14 cellular contexts compared by ENCODE assay signal in the genomic region with DNA sequence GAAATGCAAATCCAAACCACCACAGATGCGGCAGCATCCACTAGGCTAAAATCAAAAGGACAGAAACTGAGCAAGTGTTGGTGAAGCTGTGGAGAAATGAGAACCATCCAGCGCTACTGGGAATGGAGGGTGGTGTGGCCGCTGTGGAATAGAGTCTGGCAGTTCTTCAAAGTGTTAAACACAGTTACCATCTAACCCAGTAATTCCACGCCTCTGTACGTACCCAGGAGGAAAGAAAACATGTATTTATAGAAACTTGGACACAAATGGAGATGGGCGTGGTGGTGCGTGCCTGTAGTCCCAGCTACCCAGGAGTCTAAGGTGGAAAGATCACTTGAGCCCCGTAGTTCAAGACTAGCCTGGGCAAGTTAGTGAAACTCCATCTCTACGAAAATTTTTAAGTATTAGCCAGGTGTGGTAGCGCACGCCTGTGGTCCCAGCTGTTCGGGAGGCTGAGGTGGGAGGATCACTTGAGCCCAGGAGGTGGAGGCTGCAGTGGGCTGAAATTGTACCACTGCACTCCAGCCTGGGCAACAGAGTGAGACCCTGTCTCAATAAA. TPM values are rescaled to one million over a fixed set of nuclear protein-coding genes. Genes with fewer than 3 reads are reported as not detected.
DNase-seq lines count a peak whose midpoint lies in the region; ATAC-seq, FAIRE-seq and TF ChIP-seq lines count a peak whose summit lies in the region.
"Had no signal": no experiment of that assay in that cellular context is flagged by ENCODE, and none has a peak within 500 bp of the region (broad histone marks: within the 10 kb centered on the region; RNA-seq: fewer than 3 reads in every experiment).

No MANE protein-coding gene starts in this region.

- H3K4me1 ChIP-seq in left ventricle myocardium inferior (peaks cover 22% of the 10 kb centered on the region), right atrium auricular region (peaks cover 0 to 4% of the 10 kb centered on the region in 2 donors), sigmoid colon (peaks cover 0 to 6% (median 0%) of the 10 kb centered on the region in 4 donors)

- in situ Hi-C loops in GM13976 (cut with MboI; ENCODE audit: low sequenced_read_pairs, unreplicated experiment) = no loop called here

- H3K36me3 ChIP-seq in left ventricle myocardium inferior (no peaks in the 10 kb centered on the region), right atrium auricular region (no peaks in the 10 kb centered on the region), sigmoid colon (no peaks in the 10 kb centered on the region)
- H3K36me3 ChIP-seq: SJCRH30, thoracic aorta had no signal

- WGBS in sigmoid colon, 2 donors = 12 to 55% methylated on average over 12 of the region's 12 CpGs

- no peak for TF ChIP-seq CTCF in left ventricle myocardium inferior (IDR thresholded peaks at IDR 0.05; ENCODE audit: borderline replicate concordance)
- no peak for TF ChIP-seq CTCF in right atrium auricular region (IDR thresholded peaks at IDR 0.05)
- TF ChIP-seq CTCF in GM13976 (IDR thresholded peaks at IDR 0.05; ENCODE audit: borderline replicate concordance, control extremely low read depth, extremely low read depth, insufficient read depth, missing control alignments) = no peak
- no peak for TF ChIP-seq CTCF in sigmoid colon (IDR thresholded peaks at IDR 0.05)

- peak overlapping the region; percentile 28 for H3K27ac ChIP-seq in left ventricle myocardium inferior (replicated peaks)
- H3K27ac ChIP-seq in right atrium auricular region = no peak overlapping the region
- H3K27ac ChIP-seq in sigmoid colon = no peak overlapping the region
- H3K27ac ChIP-seq: SJCRH30, thoracic aorta had no signal

- intact Hi-C loops in left ventricle myocardium inferior (cut with micrococcal nuclease) = no loop called here
- intact Hi-C loops in left colon (cut with DNase I, micrococcal nuclease) = no loop called here
- intact Hi-C loops in sigmoid colon (cut with DNase I) = no loop called here

- no peak for TF ChIP-seq POLR2A in sigmoid colon (IDR thresholded peaks at IDR 0.05)

- FAIRE-seq in urothelium cell line (lab: Jason Lieb, UNC) = peak; percentile 74

- no peaks in the 10 kb centered on the region for H3K9me3 ChIP-seq in left ventricle myocardium inferior (replicated peaks)
- H3K9me3 ChIP-seq in right atrium auricular region = no peaks in the 10 kb centered on the region
- H3K9me3 ChIP-seq in sigmoid colon = no peaks in the 10 kb centered on the region
- H3K9me3 ChIP-seq: SJCRH30, thoracic aorta had no signal

- peaks cover 2% of the 10 kb centered on the region for H3K27me3 ChIP-seq in left ventricle myocardium inferior (ENCODE audit: low read depth)
- H3K27me3 ChIP-seq in right atrium auricular region = no peaks in the 10 kb centered on the region
- peaks cover 0 to 33% (median 12%) of the 10 kb centered on the region in 3 donors for H3K27me3 ChIP-seq in sigmoid colon

- H3K4me3 ChIP-seq in left ventricle myocardium inferior = no peak overlapping the region
- no peak overlapping the region for H3K4me3 ChIP-seq in right atrium auricular region
- no peak overlapping the region for H3K4me3 ChIP-seq in sigmoid colon
- H3K4me3 ChIP-seq: SJCRH30, thoracic aorta had no signal

- DNase-seq in left ventricle myocardium inferior = no peak
- no peak for DNase-seq in right atrium auricular region (ENCODE audit: low spot score)
- no peak for DNase-seq in left colon
- DNase-seq in urothelium cell line (ENCODE audit: low spot score) = no peak
- DNase-seq in GM13976 (ENCODE audit: low spot score) = no peak
- DNase-seq in sigmoid colon = no peak
- DNase-seq: amygdala, head of caudate nucleus, NCI-H187 treated with DMSO at 0.1 percent for 48 hours, NCI-H82, SJCRH30 had no signal

- no peak for TF ChIP-seq EP300 in sigmoid colon (IDR thresholded peaks at IDR 0.05)

- ATAC-seq in SK-N-SH treated with all-trans-retinoic acid at 6 μM for 48 hours = peak; percentile 60
- peak; percentile 34 for ATAC-seq in left colon
- no peak for ATAC-seq in GM18868 (IDR thresholded peaks at IDR 0.05; ENCODE audit: unreplicated experiment)

TF ChIP-seq in SK-N-SH treated with all-trans-retinoic acid at 6 μM for 48 hours, 23 proteins besides CTCF, POLR2A, EP300 and RAD21:
- no peak for TF ChIP-seq ESRRG (CRISPR knock-in tag; IDR thresholded peaks at IDR 0.05)
- no peak for TF ChIP-seq ZFP3 (CRISPR knock-in tag; IDR thresholded peaks at IDR 0.05)
- TF ChIP-seq, protein P1, sequence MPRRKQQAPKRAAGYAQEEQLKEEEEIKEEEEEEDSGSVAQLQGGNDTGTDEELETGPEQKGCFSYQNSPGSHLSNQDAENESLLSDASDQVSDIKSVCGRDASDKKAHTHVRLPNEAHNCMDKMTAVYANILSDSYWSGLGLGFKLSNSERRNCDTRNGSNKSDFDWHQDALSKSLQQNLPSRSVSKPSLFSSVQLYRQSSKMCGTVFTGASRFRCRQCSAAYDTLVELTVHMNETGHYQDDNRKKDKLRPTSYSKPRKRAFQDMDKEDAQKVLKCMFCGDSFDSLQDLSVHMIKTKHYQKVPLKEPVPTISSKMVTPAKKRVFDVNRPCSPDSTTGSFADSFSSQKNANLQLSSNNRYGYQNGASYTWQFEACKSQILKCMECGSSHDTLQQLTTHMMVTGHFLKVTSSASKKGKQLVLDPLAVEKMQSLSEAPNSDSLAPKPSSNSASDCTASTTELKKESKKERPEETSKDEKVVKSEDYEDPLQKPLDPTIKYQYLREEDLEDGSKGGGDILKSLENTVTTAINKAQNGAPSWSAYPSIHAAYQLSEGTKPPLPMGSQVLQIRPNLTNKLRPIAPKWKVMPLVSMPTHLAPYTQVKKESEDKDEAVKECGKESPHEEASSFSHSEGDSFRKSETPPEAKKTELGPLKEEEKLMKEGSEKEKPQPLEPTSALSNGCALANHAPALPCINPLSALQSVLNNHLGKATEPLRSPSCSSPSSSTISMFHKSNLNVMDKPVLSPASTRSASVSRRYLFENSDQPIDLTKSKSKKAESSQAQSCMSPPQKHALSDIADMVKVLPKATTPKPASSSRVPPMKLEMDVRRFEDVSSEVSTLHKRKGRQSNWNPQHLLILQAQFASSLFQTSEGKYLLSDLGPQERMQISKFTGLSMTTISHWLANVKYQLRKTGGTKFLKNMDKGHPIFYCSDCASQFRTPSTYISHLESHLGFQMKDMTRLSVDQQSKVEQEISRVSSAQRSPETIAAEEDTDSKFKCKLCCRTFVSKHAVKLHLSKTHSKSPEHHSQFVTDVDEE (CRISPR knock-in tag; IDR thresholded peaks at IDR 0.05) = no peak
- 0 out of 2 replicates have a peak, but pooled peaks have one; percentile 25 for TF ChIP-seq GLIS3 (CRISPR knock-in tag; IDR thresholded peaks at IDR 0.05)

RNA-seq across cellular contexts. Expression of a gene that starts 11.6 kb away (rescaled TPM):
- 8.2 TPM for total RNA-seq in left ventricle myocardium inferior
- total RNA-seq in right atrium auricular region = 10 to 100 TPM in 1 of 2 donors, 1 to 10 TPM in 1; 6.6 to 18.2 TPM
- total RNA-seq in left colon = 10 to 100 TPM; 52.5 to 76.2 TPM
- total RNA-seq in sigmoid colon = 1 to 10 TPM in 3 of 4 donors, under 1 TPM in 1; 0.99 to 7.1 (median 3.7) TPM
- polyA plus RNA-seq in sigmoid colon = 10 to 100 TPM; 59.5 to 63.2 (median 60.6) TPM

RNA-seq across cellular contexts. Expression of a gene that starts 20.6 kb away (rescaled TPM):
- total RNA-seq in left ventricle myocardium inferior = 157 TPM
- total RNA-seq in right atrium auricular region = 100 to 1,000 TPM in 1 of 2 donors, 10 to 100 TPM in 1; 87.9 to 127 TPM
- total RNA-seq in left colon = 100 to 1,000 TPM in 1 of 2 donors, 10 to 100 TPM in 1; 88.2 to 146 TPM
- 10 to 100 TPM; 31.0 to 56.4 (median 39.5) TPM for total RNA-seq in sigmoid colon
- polyA plus RNA-seq in sigmoid colon = 100 to 1,000 TPM; 204 to 258 (median 237) TPM

RNA-seq across cellular contexts. Expression of a gene that starts 39.9 kb away (rescaled TPM):
- 50.5 TPM for total RNA-seq in left ventricle myocardium inferior
- 10 to 100 TPM; 33.7 to 59.5 TPM for total RNA-seq in right atrium auricular region
- total RNA-seq in left colon = 100 to 1,000 TPM in 1 of 2 donors, 10 to 100 TPM in 1; 98.5 to 105 TPM
- total RNA-seq in sigmoid colon = 100 to 1,000 TPM in 1 of 4 donors, 10 to 100 TPM in 3; 36.7 to 143 (median 42.5) TPM
- polyA plus RNA-seq in sigmoid colon = 100 to 1,000 TPM in 1 of 3 donors, 10 to 100 TPM in 2; 52.9 to 111 (median 87.7) TPM

RNA-seq across cellular contexts. Expression of a gene that starts 40.1 kb away (rescaled TPM):
- 9.0 TPM for total RNA-seq in left ventricle myocardium inferior
- 10 to 100 TPM; 20.3 to 22.2 TPM for total RNA-seq in right atrium auricular region
- 10 to 100 TPM; 14.3 to 30.5 TPM for total RNA-seq in left colon
- total RNA-seq in sigmoid colon = 10 to 100 TPM; 27.7 to 51.7 (median 47.7) TPM
- polyA plus RNA-seq in sigmoid colon = 10 to 100 TPM; 24.5 to 42.3 (median 36.6) TPM

RNA-seq across cellular contexts. Expression of a gene that starts 57.2 kb away (rescaled TPM):
- 5.6 TPM for total RNA-seq in left ventricle myocardium inferior
- 1 to 10 TPM; 3.8 to 5.1 TPM for total RNA-seq in right atrium auricular region
- total RNA-seq in left colon = 10 to 100 TPM; 14.0 to 19.4 TPM
- total RNA-seq in sigmoid colon = 10 to 100 TPM in 1 of 4 donors, 1 to 10 TPM in 3; 5.5 to 10.7 (median 9.0) TPM
- 10 to 100 TPM in 2 of 3 donors, 1 to 10 TPM in 1; 9.0 to 31.1 (median 13.4) TPM for polyA plus RNA-seq in sigmoid colon
